Comparison of ENCODE assay signal across 28 cellular contexts in the genomic region with DNA sequence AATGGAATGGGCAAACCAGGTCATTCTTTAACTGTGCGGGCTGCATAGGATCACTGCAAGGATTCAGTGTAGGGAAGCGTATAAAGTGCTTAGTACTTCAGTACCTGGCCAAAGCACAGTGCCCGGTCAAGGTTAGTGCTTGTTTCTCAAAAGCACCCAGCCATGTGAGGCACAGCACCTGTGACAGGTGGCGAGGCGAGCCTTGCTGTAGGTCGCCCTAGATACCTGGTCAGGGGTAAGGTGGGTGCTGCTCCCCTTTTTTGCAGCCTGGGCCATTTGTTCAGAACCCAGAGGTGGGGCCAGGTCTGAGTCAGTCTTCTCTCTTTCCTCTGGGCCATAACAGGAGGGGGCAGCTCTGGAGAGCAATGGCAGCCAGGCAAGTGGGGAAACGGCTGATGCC.
"Had no signal": no experiment of that assay in that cellular context is flagged by ENCODE, and none has a peak within 500 bp of the region (broad histone marks: within the 10 kb centered on the region; RNA-seq: fewer than 3 reads in every experiment).

No MANE protein-coding gene starts in this region.

- H3K4me3 ChIP-seq: adrenal gland, body of pancreas, colonic mucosa, esophagus squamous epithelium, gastroesophageal sphincter had no signal

- FAIRE-seq: endometrium, endothelial cell of umbilical vein had no signal

- ATAC-seq: activated CD4-positive, CD25-positive, alpha-beta regulatory T cell treated with anti-CD3 and anti-CD28 coated beads, Interleukin-2, amount 50 U/mL, for 24 hours; activated CD8-positive, alpha-beta T cell treated with anti-CD3 and anti-CD28 coated beads for 36 hours; activated naive CD8-positive, alpha-beta T cell treated with anti-CD3 and anti-CD28 coated beads, Interleukin-2, amount 50 U/mL, for 24 hours; body of pancreas; gastroesophageal sphincter; T-helper 17 cell had no signal

- H3K4me1 ChIP-seq: adrenal gland, body of pancreas, colonic mucosa had no signal

- H3K9me3 ChIP-seq: adrenal gland, body of pancreas, colonic mucosa, esophagus squamous epithelium, gastroesophageal sphincter had no signal

- H3K27me3 ChIP-seq: body of pancreas, colonic mucosa, gastroesophageal sphincter had no signal

- H3K36me3 ChIP-seq: adrenal gland, colonic mucosa, esophagus squamous epithelium, gastroesophageal sphincter, WERI-Rb-1 had no signal

- H3K27ac ChIP-seq: adrenal gland, body of pancreas, colonic mucosa, epithelial cell of prostate, esophagus squamous epithelium, gastroesophageal sphincter, WERI-Rb-1 had no signal

- DNase-seq: activated B cell treated with CpG ODN at 0.5 μM for 24 hours; activated CD4-positive, alpha-beta T cell treated with anti-CD3 and anti-CD28 coated beads for 48 hours; activated CD4-positive, alpha-beta T cell treated with anti-CD3 and anti-CD28 coated beads, Interleukin-2, amount 50 U/mL, for 1 hour; activated CD4-positive, alpha-beta T cell treated with anti-CD3 and anti-CD28 coated beads, Interleukin-2, amount 50 U/mL, for 48 hours; activated CD8-positive, alpha-beta memory T cell treated with anti-CD3 and anti-CD28 coated beads for 24 hours; activated CD8-positive, alpha-beta T cell treated with anti-CD3 and anti-CD28 coated beads for 36 hours; activated effector memory CD4-positive, alpha-beta T cell treated with anti-CD3 and anti-CD28 coated beads, Interleukin-2, amount 50 U/mL, for 16 hours; activated naive CD4-positive, alpha-beta T cell treated with anti-CD3 and anti-CD28 coated beads for 36 hours; activated naive CD8-positive, alpha-beta T cell treated with anti-CD3 and anti-CD28 coated beads for 36 hours; activated naive CD8-positive, alpha-beta T cell treated with anti-CD3 and anti-CD28 coated beads, Interleukin-2, amount 50 U/mL, for 24 hours; activated T-cell treated with anti-CD3 and anti-CD28 coated beads, Interleukin-2, amount 50 U/mL, for 48 hours; amygdala; body of pancreas; caudate nucleus; colonic mucosa; effector CD8-positive, alpha-beta T cell; esophagus squamous epithelium; foreskin melanocyte; T-helper 1 cell; T-helper 17 cell; T1000; WERI-Rb-1 had no signal
